1 cellular context compared by ENCODE assay signal in genomic region chr19:13381827-13382632, GRCh38.
TF ChIP-seq lines count a peak whose summit lies in the region.

No MANE protein-coding gene starts in this region.

TF ChIP-seq in K562, 482 proteins besides CTCF, POLR2A, EP300 and RAD21 (continued from another document):
- TF ChIP-seq, protein P1, sequence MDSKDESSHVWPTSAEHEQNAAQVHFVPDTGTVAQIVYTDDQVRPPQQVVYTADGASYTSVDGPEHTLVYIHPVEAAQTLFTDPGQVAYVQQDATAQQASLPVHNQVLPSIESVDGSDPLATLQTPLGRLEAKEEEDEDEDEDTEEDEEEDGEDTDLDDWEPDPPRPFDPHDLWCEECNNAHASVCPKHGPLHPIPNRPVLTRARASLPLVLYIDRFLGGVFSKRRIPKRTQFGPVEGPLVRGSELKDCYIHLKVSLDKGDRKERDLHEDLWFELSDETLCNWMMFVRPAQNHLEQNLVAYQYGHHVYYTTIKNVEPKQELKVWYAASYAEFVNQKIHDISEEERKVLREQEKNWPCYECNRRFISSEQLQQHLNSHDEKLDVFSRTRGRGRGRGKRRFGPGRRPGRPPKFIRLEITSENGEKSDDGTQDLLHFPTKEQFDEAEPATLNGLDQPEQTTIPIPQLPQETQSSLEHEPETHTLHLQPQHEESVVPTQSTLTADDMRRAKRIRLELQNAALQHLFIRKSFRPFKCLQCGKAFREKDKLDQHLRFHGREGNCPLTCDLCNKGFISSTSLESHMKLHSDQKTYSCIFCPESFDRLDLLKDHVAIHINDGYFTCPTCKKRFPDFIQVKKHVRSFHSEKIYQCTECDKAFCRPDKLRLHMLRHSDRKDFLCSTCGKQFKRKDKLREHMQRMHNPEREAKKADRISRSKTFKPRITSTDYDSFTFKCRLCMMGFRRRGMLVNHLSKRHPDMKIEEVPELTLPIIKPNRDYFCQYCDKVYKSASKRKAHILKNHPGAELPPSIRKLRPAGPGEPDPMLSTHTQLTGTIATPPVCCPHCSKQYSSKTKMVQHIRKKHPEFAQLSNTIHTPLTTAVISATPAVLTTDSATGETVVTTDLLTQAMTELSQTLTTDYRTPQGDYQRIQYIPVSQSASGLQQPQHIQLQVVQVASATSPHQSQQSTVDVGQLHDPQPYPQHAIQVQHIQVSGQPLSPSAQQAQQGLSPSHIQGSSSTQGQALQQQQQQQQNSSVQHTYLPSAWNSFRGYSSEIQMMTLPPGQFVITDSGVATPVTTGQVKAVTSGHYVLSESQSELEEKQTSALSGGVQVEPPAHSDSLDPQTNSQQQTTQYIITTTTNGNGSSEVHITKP (IDR thresholded peaks at IDR 0.05; ENCODE audit: partially characterized antibody): peak; percentile 48
- TF ChIP-seq, protein P2, sequence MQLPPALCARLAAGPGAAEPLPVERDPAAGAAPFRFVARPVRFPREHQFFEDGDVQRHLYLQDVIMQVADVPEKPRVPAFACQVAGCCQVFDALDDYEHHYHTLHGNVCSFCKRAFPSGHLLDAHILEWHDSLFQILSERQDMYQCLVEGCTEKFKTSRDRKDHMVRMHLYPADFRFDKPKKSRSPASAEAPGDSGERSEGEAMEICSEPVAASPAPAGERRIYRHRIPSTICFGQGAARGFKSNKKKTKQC (CRISPR knock-in tag; IDR thresholded peaks at IDR 0.05): no peak
- TF ChIP-seq MCM5 (IDR thresholded peaks at IDR 0.05; ENCODE audit: low read depth) (no peak), SMARCA4 (IDR thresholded peaks at IDR 0.05) (0 out of 2 replicates have a peak, but pooled peaks have one; percentile 36), ZFP36 (IDR thresholded peaks at IDR 0.05; ENCODE audit: low read depth, low read length, partially characterized antibody) (peak; percentile 63), CREB1 (IDR thresholded peaks at IDR 0.05) (0 out of 2 replicates have a peak, but pooled peaks have one; percentile 24), CREB1 (CRISPR knock-in tag; IDR thresholded peaks at IDR 0.05) (no peak), TCF7L2 (IDR thresholded peaks at IDR 0.05; ENCODE audit: low read depth, low read length) (no peak), KLF16 (IDR thresholded peaks at IDR 0.05) (peak; percentile 72; the same call in 1 of the 2 replicates), ARID1B (IDR thresholded peaks at IDR 0.05) (peak; percentile 79), CREM (IDR thresholded peaks at IDR 0.05; ENCODE audit: low read depth) (peak; percentile 88), TAL1 (IDR thresholded peaks at IDR 0.05) (peak; percentile 42; the same call in 1 of the 2 replicates), HDAC2 (IDR thresholded peaks at IDR 0.05) (peak; percentile 60; the same call in 1 of the 2 replicates), TCF3 (CRISPR knock-in tag; IDR thresholded peaks at IDR 0.05) (peak; percentile 58), KDM1A (IDR thresholded peaks at IDR 0.05) (peak; percentile 79 to 80), MBD2 (IDR thresholded peaks at IDR 0.05; ENCODE audit: borderline replicate concordance, low read depth) (peak; percentile 19; the same call in 1 of the 2 replicates), ZNF274 (IDR thresholded peaks at IDR 0.05; ENCODE audit: borderline replicate concordance, low read depth, low read length) (no peak), CBFA2T2 (conservative IDR thresholded peaks at IDR 0.05) (peak; percentile 79), BCOR (IDR thresholded peaks at IDR 0.05) (peak; percentile 37; the same call in 1 of the 2 replicates), NCOR1 (IDR thresholded peaks at IDR 0.05) (peak; percentile 73), SRF (CRISPR knock-in tag; IDR thresholded peaks at IDR 0.05) (peak in 1 of 2 experiments; percentile 32; a peak in 1 of 4 replicates), MED1 (CRISPR knock-in tag; IDR thresholded peaks at IDR 0.05; ENCODE audit: borderline replicate concordance) (no peak), ARID3A (IDR thresholded peaks at IDR 0.05; ENCODE audit: borderline replicate concordance, low read depth, low read length) (peak; percentile 42; the same call in 1 of the 2 replicates), DPF2 (IDR thresholded peaks at IDR 0.05) (peak; percentile 54; the same call in 1 of the 2 replicates), RFX1 (IDR thresholded peaks at IDR 0.05) (no peak), SMARCE1 (IDR thresholded peaks at IDR 0.05) (peak; percentile 18; the same call in 1 of the 2 replicates), ATF1 (CRISPR knock-in tag; IDR thresholded peaks at IDR 0.05) (no peak), ATF1 (tag; IDR thresholded peaks at IDR 0.05) (peak; percentile 76), CBFA2T3 (IDR thresholded peaks at IDR 0.05) (peak; percentile 90), MAFG (tag; conservative IDR thresholded peaks at IDR 0.05) (no peak), EHMT2 (IDR thresholded peaks at IDR 0.05) (no peak)
- TF ChIP-seq, protein P3, sequence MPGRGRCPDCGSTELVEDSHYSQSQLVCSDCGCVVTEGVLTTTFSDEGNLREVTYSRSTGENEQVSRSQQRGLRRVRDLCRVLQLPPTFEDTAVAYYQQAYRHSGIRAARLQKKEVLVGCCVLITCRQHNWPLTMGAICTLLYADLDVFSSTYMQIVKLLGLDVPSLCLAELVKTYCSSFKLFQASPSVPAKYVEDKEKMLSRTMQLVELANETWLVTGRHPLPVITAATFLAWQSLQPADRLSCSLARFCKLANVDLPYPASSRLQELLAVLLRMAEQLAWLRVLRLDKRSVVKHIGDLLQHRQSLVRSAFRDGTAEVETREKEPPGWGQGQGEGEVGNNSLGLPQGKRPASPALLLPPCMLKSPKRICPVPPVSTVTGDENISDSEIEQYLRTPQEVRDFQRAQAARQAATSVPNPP (IDR thresholded peaks at IDR 0.05; ENCODE audit: borderline replicate concordance, insufficient read depth, insufficient read length): no peak
- TF ChIP-seq, protein P4, sequence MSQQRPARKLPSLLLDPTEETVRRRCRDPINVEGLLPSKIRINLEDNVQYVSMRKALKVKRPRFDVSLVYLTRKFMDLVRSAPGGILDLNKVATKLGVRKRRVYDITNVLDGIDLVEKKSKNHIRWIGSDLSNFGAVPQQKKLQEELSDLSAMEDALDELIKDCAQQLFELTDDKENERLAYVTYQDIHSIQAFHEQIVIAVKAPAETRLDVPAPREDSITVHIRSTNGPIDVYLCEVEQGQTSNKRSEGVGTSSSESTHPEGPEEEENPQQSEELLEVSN (IDR thresholded peaks at IDR 0.05; ENCODE audit: borderline replicate concordance in 1 of 2, extremely low read depth in 1 of 2, insufficient read depth in 1 of 2, insufficient read length in 1 of 2, low read depth in 1 of 2, low read length in 1 of 2, poor library complexity in 1 of 2, severe bottlenecking in 1 of 2): peak in 1 of 2 experiments; percentile 3
